Comparison of ENCODE assay signal across 9 cellular contexts in the genomic region with DNA sequence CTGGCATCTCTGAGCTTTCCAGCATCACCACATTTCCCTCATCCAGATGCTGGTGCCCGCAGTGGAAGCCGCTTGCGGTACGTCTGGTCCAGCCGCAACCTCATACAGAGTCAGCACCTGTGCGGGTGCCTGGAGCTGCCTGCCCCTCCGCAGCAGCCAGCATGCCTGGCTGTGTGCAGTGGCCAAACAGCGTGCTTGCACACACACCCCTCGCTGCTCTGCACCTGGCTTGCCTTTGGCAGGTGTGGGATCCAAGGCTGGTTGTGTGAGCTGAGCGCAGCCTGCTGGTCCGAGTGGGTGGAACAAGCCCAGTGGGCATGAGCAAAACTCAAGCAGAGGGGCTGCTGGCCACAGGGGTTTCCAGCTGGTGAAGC. TPM values are rescaled to one million over a fixed set of nuclear protein-coding genes. Genes with fewer than 3 reads are reported as not detected.
DNase-seq lines count a peak whose midpoint lies in the region; ATAC-seq and TF ChIP-seq lines count a peak whose summit lies in the region.
"Had no signal": no experiment of that assay in that cellular context is flagged by ENCODE, and none has a peak within 500 bp of the region (broad histone marks: within the 10 kb centered on the region; RNA-seq: fewer than 3 reads in every experiment).

No MANE protein-coding gene starts in this region.

- no peak overlapping the region for H3K18ac ChIP-seq in trophoblast cell (ENCODE audit: low read length)

- H4K91ac ChIP-seq in trophoblast cell (ENCODE audit: low read depth, low read length): no peak overlapping the region

- H3K9me3 ChIP-seq in trophoblast cell (ENCODE audit: insufficient read depth, low read depth, low read length): no peaks in the 10 kb centered on the region
- H3K9me3 ChIP-seq in MG63: no peaks in the 10 kb centered on the region
- no peaks in the 10 kb centered on the region for H3K9me3 ChIP-seq in A673 (ENCODE audit: low read depth, low read length, poor library complexity, severe bottlenecking)

- no peak overlapping the region for H3K9ac ChIP-seq in trophoblast cell (ENCODE audit: low read length)

- POLR2A ChIA-PET in A673 (lab: Charles Lee; ENCODE audit: low non-redundant PET): no interaction called here

- no peak overlapping the region for H2BK5ac ChIP-seq in trophoblast cell (ENCODE audit: low read depth, low read length, poor library complexity)

- CTCF ChIA-PET in A673 (lab: Charles Lee): interaction anchor here (0.6 to 1.1 kb wide), 3 partner anchors 118 to 162 kb away, joined by 3 to 5 read pairs (median 3); no protein-coding TSS in a partner anchor

- no peak overlapping the region for H3K4me2 ChIP-seq in trophoblast cell (ENCODE audit: low read length)

- peaks cover 6% of the 10 kb centered on the region for H3K79me1 ChIP-seq in trophoblast cell (ENCODE audit: low read length)

- intact Hi-C loops in A673 (cut with micrococcal nuclease; ENCODE audit: unreplicated experiment): no loop called here

- H2BK12ac ChIP-seq in trophoblast cell (ENCODE audit: low read length): peak overlapping the region; percentile 10

- H3K79me2 ChIP-seq in trophoblast cell (ENCODE audit: control insufficient read depth, insufficient read depth, low read length, poor library complexity): peaks cover 6% of the 10 kb centered on the region

- no peak overlapping the region for H2AK5ac ChIP-seq in trophoblast cell (ENCODE audit: low read length)

- no peak overlapping the region for H3K23ac ChIP-seq in trophoblast cell (ENCODE audit: low read length)

- WGBS in trophoblast cell (ENCODE audit: extremely low coverage, insufficient coverage, insufficient read length): no CpG with 5 or more reads among the region's 11 CpGs

- no peak overlapping the region for H2AFZ ChIP-seq in trophoblast cell (ENCODE audit: insufficient read depth, low read length, poor library complexity)

- H3K27me3 ChIP-seq in trophoblast cell (ENCODE audit: insufficient read depth, low read length) (no peaks in the 10 kb centered on the region), MG63 (no peaks in the 10 kb centered on the region), A673 (replicated peaks; ENCODE audit: insufficient read depth, low read depth, low read length, poor library complexity) (no peaks in the 10 kb centered on the region)

- peak; percentile 11 for TF ChIP-seq CTCF in cardiac fibroblast (IDR thresholded peaks at IDR 0.05; ENCODE audit: low read depth, low read length)
- no peak for TF ChIP-seq CTCF in A673 (conservative IDR thresholded peaks at IDR 0.05; ENCODE audit: low read depth, low read length)

- H3K27ac ChIP-seq in trophoblast cell (ENCODE audit: low read depth, low read length) (no peak overlapping the region), A673 (ENCODE audit: low read depth, low read length, poor library complexity, severe bottlenecking) (no peak overlapping the region)

- H3K4me1 ChIP-seq in trophoblast cell (ENCODE audit: control insufficient read depth in 1 of 2, insufficient read depth in 2 of 2, low read length in 2 of 2) (peaks cover 0 to 3% of the 10 kb centered on the region in 2 experiments), A673 (ENCODE audit: insufficient read depth, low read length, poor library complexity, severe bottlenecking) (peaks cover 13% of the 10 kb centered on the region)

- H3K36me3 ChIP-seq in trophoblast cell (ENCODE audit: control insufficient read depth in 1 of 2, insufficient read depth in 2 of 2, low read length in 2 of 2) (no peaks in the 10 kb centered on the region), MG63 (no peaks in the 10 kb centered on the region), A673 (ENCODE audit: insufficient read depth, low read length, poor library complexity, severe bottlenecking) (no peaks in the 10 kb centered on the region)

- no peak overlapping the region for H4K12ac ChIP-seq in trophoblast cell (ENCODE audit: low read depth, low read length)

- no TSS peak for BruUV-seq in A673 (replicated peaks; lab: Mats Ljungman, UMichigan)

- ATAC-seq in HG02642 (IDR thresholded peaks at IDR 0.05; ENCODE audit: poor library complexity, unreplicated experiment): no peak

- H3K4ac ChIP-seq in trophoblast cell (ENCODE audit: low read depth, low read length): no peak overlapping the region

- DNase-seq in NCI-H2227 (lab: John Stamatoyannopoulos, UW; ENCODE audit: unreplicated experiment) (peak; percentile 19), NCI-H2227 treated with DMSO at 0.1 percent for 48 hours (lab: John Stamatoyannopoulos, UW) (no peak), NCI-H345 treated with DMSO at 0.1 percent for 48 hours (lab: John Stamatoyannopoulos, UW; ENCODE audit: unreplicated experiment) (peak; percentile 7), cardiac fibroblast (ENCODE audit: low read depth in 2 of 2) (no peak), trophoblast cell (peak; percentile 99), MG63 (no peak), A673 (ENCODE audit: low spot score) (no peak)
- DNase-seq: NCI-H187 had no signal

- no peak overlapping the region for H3K14ac ChIP-seq in trophoblast cell (ENCODE audit: low read length)

- H4K8ac ChIP-seq in trophoblast cell (ENCODE audit: low read depth, low read length): no peak overlapping the region

- peak overlapping the region; percentile 35 for H2BK120ac ChIP-seq in trophoblast cell (ENCODE audit: insufficient read depth, low read length, poor library complexity)

- H3K4me3 ChIP-seq in cardiac fibroblast (replicated peaks in 1 of 2; ENCODE audit: low read depth in 2 of 2, low read length in 2 of 2) (no peak overlapping the region), trophoblast cell (ENCODE audit: low read depth, low read length) (no peak overlapping the region), MG63 (no peak overlapping the region), A673 (ENCODE audit: low read depth, low read length, poor library complexity, severe bottlenecking) (no peak overlapping the region)

RNA-seq across cellular contexts. Expression of gene HINT3, which starts 3.1 kb away (rescaled TPM):
- polyA plus RNA-seq in trophoblast cell (2013): 6.9 TPM in 2 replicates
- 7.4 and 8.6 TPM in 2 replicates for total RNA-seq in MG63 (2014; rRNA removed; shearing (Covaris generic); ENCODE audit: low replicate concordance)
- 15.0 and 15.8 TPM in 2 replicates for total RNA-seq in A673 (2021)

RNA-seq across cellular contexts. Expression of gene TRMT11, which starts 32.9 kb away (rescaled TPM):
- 10.4 and 10.5 TPM in 2 replicates for polyA plus RNA-seq in trophoblast cell (2013)
- 7.7 and 11.2 TPM in 2 replicates for total RNA-seq in MG63 (2014; rRNA removed; shearing (Covaris generic); ENCODE audit: low replicate concordance)
- 25.9 and 29.1 TPM in 2 replicates for total RNA-seq in A673 (2021)

Comparison
In these comparisons a context has a peak if more than half of its experiments do, and no peak if none do; other contexts are left out.
1. DNase-seq: peak in NCI-H2227 (single experiment), NCI-H345 treated with DMSO at 0.1 percent for 48 hours (single experiment) and trophoblast cell (2 of 2); none in NCI-H2227 treated with DMSO at 0.1 percent for 48 hours (single experiment), cardiac fibroblast (0 of 2), MG63 (single experiment) and A673 (single experiment).